2 cellular contexts compared by ENCODE assay signal in the genomic region with DNA sequence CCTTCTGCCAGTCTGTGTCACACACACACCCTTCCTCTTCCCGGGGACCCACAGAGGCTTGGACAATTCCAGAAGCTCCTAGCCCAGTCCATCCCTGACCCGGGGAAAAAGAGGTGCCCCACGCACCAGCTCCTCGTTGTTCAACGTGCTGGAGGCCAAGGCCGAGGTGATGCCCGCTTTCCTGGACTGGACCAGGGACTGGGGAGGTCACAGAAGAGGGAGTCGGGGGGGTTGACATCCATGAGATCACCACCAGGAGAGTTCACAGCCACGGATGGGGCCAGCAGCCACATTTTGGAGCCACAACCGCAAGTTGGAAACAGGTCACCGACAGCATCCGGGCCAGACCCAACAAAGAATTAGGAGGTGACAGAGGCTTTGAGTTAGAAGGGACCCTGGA.
TF ChIP-seq lines count a peak whose summit lies in the region.

No MANE protein-coding gene starts in this region.

TF ChIP-seq in K562, 482 proteins besides CTCF, POLR2A, EP300 and RAD21:
- TF ChIP-seq PTBP1 (IDR thresholded peaks at IDR 0.05; ENCODE audit: low read depth, low read length) (no peak), ZC3H8 (IDR thresholded peaks at IDR 0.05) (no peak), JUN (IDR thresholded peaks at IDR 0.05; ENCODE audit: borderline replicate concordance, low read depth, low read length) (no peak), JUN (CRISPR knock-in tag; IDR thresholded peaks at IDR 0.05; ENCODE audit: borderline replicate concordance) (no peak), THAP12 (CRISPR knock-in tag; IDR thresholded peaks at IDR 0.05) (no peak), KDM4B (IDR thresholded peaks at IDR 0.05; ENCODE audit: borderline replicate concordance in 2 of 2, low read depth in 1 of 2) (no peak), ARHGAP35 (IDR thresholded peaks at IDR 0.05; ENCODE audit: partially characterized antibody) (no peak), BRD9 (IDR thresholded peaks at IDR 0.05; ENCODE audit: low read depth, partially characterized antibody) (no peak), FOXP1 (CRISPR knock-in tag; IDR thresholded peaks at IDR 0.05) (no peak), PTRF (tag; IDR thresholded peaks at IDR 0.05) (no peak), FOXO4 (CRISPR knock-in tag; IDR thresholded peaks at IDR 0.05) (no peak), GTF2F1 (IDR thresholded peaks at IDR 0.05; ENCODE audit: low read depth, low read length) (no peak), BDP1 (IDR thresholded peaks at IDR 0.05; ENCODE audit: insufficient read depth, insufficient read length) (no peak), NFIX (CRISPR knock-in tag; IDR thresholded peaks at IDR 0.05; ENCODE audit: low read depth) (no peak)
- TF ChIP-seq, protein P1, sequence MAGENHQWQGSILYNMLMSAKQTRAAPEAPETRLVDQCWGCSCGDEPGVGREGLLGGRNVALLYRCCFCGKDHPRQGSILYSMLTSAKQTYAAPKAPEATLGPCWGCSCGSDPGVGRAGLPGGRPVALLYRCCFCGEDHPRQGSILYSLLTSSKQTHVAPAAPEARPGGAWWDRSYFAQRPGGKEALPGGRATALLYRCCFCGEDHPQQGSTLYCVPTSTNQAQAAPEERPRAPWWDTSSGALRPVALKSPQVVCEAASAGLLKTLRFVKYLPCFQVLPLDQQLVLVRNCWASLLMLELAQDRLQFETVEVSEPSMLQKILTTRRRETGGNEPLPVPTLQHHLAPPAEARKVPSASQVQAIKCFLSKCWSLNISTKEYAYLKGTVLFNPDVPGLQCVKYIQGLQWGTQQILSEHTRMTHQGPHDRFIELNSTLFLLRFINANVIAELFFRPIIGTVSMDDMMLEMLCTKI (IDR thresholded peaks at IDR 0.05; ENCODE audit: partially characterized antibody): no peak

TF ChIP-seq in H1, 55 proteins besides CTCF, POLR2A, EP300 and RAD21:
- TF ChIP-seq POU5F1 (IDR thresholded peaks at IDR 0.05; ENCODE audit: low read depth, low read length) (no peak), SP2 (IDR thresholded peaks at IDR 0.05; ENCODE audit: low read length) (no peak), NANOG (IDR thresholded peaks at IDR 0.05; ENCODE audit: insufficient read depth, low read depth, low read length, poor library complexity, severe bottlenecking) (no peak), SP1 (IDR thresholded peaks at IDR 0.05; ENCODE audit: low read depth, low read length) (no peak), RNF2 (IDR thresholded peaks at IDR 0.05; ENCODE audit: borderline replicate concordance, low read depth, low read length, missing control alignments, poor library complexity, severe bottlenecking) (no peak), CHD2 (IDR thresholded peaks at IDR 0.05; ENCODE audit: low read length) (no peak), KDM1A (IDR thresholded peaks at IDR 0.05; ENCODE audit: borderline replicate concordance, low read length) (no peak), POLR2AphosphoS5 (IDR thresholded peaks at IDR 0.05; ENCODE audit: low read depth, low read length) (no peak), CBX8 (IDR thresholded peaks at IDR 0.05; ENCODE audit: borderline replicate concordance, low read depth, low read length) (no peak), TBP (IDR thresholded peaks at IDR 0.05; ENCODE audit: low read depth, low read length) (no peak), HDAC2 (IDR thresholded peaks at IDR 0.05; ENCODE audit: borderline replicate concordance in 1 of 2, low read depth in 2 of 2, low read length in 2 of 2) (no peak), BACH1 (IDR thresholded peaks at IDR 0.05; ENCODE audit: low read length) (no peak), FOSL1 (IDR thresholded peaks at IDR 0.05; ENCODE audit: insufficient read depth, low read depth, low read length) (no peak), SRF (IDR thresholded peaks at IDR 0.05; ENCODE audit: low read depth, low read length) (no peak), TAF1 (IDR thresholded peaks at IDR 0.05; ENCODE audit: low read depth, low read length) (no peak), BCL11A (IDR thresholded peaks at IDR 0.05; ENCODE audit: low read depth in 2 of 2, low read length in 2 of 2) (no peak), SP4 (IDR thresholded peaks at IDR 0.05; ENCODE audit: low read length) (no peak), SUZ12 (IDR thresholded peaks at IDR 0.05; ENCODE audit: low read length) (no peak), BRCA1 (IDR thresholded peaks at IDR 0.05; ENCODE audit: low read depth, low read length) (no peak)
